1 cellular context compared by ENCODE assay signal in the genomic region with DNA sequence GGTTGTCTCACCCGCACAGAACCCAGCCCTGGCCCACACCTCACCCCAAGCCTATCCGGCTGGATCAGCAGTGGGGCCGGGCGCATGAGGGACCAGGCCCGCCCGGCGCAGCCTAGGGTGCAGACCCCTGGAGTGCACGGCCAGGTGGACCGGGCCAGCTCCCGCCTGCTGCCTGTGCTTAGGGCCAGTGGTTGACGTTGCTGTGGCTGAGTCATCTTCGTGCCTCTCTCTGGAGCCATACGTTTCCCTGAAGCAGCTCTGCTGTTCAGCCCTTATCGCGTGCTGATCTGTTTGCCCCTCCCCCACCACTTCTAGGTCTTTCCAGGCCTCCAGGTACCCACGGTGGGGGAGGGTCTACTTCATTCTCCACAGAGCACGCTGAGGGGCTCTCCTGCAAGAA.
TF ChIP-seq lines count a peak whose summit lies in the region.

No MANE protein-coding gene starts in this region.

TF ChIP-seq in K562, 482 proteins besides CTCF, POLR2A, EP300 and RAD21 (continued from another document and continues in another):
- TF ChIP-seq IFI16 (CRISPR knock-in tag; IDR thresholded peaks at IDR 0.05), result no peak
- TF ChIP-seq ZNF174 (CRISPR knock-in tag; IDR thresholded peaks at IDR 0.05), result no peak
- TF ChIP-seq, protein P1, sequence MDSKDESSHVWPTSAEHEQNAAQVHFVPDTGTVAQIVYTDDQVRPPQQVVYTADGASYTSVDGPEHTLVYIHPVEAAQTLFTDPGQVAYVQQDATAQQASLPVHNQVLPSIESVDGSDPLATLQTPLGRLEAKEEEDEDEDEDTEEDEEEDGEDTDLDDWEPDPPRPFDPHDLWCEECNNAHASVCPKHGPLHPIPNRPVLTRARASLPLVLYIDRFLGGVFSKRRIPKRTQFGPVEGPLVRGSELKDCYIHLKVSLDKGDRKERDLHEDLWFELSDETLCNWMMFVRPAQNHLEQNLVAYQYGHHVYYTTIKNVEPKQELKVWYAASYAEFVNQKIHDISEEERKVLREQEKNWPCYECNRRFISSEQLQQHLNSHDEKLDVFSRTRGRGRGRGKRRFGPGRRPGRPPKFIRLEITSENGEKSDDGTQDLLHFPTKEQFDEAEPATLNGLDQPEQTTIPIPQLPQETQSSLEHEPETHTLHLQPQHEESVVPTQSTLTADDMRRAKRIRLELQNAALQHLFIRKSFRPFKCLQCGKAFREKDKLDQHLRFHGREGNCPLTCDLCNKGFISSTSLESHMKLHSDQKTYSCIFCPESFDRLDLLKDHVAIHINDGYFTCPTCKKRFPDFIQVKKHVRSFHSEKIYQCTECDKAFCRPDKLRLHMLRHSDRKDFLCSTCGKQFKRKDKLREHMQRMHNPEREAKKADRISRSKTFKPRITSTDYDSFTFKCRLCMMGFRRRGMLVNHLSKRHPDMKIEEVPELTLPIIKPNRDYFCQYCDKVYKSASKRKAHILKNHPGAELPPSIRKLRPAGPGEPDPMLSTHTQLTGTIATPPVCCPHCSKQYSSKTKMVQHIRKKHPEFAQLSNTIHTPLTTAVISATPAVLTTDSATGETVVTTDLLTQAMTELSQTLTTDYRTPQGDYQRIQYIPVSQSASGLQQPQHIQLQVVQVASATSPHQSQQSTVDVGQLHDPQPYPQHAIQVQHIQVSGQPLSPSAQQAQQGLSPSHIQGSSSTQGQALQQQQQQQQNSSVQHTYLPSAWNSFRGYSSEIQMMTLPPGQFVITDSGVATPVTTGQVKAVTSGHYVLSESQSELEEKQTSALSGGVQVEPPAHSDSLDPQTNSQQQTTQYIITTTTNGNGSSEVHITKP (IDR thresholded peaks at IDR 0.05; ENCODE audit: partially characterized antibody), result peak; percentile 66
- no peak for TF ChIP-seq YY1 (IDR thresholded peaks at IDR 0.05; ENCODE audit: borderline replicate concordance in 1 of 3, control insufficient read depth in 1 of 3, extremely low read depth in 1 of 3, insufficient read depth in 3 of 3, insufficient read length in 1 of 3, insufficient replicate concordance in 2 of 3, low read depth in 1 of 3, low read length in 2 of 3)
- TF ChIP-seq, protein P2, sequence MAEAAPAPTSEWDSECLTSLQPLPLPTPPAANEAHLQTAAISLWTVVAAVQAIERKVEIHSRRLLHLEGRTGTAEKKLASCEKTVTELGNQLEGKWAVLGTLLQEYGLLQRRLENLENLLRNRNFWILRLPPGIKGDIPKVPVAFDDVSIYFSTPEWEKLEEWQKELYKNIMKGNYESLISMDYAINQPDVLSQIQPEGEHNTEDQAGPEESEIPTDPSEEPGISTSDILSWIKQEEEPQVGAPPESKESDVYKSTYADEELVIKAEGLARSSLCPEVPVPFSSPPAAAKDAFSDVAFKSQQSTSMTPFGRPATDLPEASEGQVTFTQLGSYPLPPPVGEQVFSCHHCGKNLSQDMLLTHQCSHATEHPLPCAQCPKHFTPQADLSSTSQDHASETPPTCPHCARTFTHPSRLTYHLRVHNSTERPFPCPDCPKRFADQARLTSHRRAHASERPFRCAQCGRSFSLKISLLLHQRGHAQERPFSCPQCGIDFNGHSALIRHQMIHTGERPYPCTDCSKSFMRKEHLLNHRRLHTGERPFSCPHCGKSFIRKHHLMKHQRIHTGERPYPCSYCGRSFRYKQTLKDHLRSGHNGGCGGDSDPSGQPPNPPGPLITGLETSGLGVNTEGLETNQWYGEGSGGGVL (CRISPR knock-in tag; IDR thresholded peaks at IDR 0.05), result no peak
- TF ChIP-seq WHSC1 (IDR thresholded peaks at IDR 0.05; ENCODE audit: low read length), result no peak
- no peak for TF ChIP-seq EP400 (IDR thresholded peaks at IDR 0.05)
- TF ChIP-seq, protein P3, sequence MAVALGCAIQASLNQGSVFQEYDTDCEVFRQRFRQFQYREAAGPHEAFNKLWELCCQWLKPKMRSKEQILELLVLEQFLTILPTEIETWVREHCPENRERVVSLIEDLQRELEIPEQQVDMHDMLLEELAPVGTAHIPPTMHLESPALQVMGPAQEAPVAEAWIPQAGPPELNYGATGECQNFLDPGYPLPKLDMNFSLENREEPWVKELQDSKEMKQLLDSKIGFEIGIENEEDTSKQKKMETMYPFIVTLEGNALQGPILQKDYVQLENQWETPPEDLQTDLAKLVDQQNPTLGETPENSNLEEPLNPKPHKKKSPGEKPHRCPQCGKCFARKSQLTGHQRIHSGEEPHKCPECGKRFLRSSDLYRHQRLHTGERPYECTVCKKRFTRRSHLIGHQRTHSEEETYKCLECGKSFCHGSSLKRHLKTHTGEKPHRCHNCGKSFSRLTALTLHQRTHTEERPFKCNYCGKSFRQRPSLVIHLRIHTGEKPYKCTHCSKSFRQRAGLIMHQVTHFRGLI (CRISPR knock-in tag; IDR thresholded peaks at IDR 0.05), result no peak
- TF ChIP-seq MTA2 (IDR thresholded peaks at IDR 0.05; ENCODE audit: low read depth), result no peak
- TF ChIP-seq ZNF197 (CRISPR knock-in tag; IDR thresholded peaks at IDR 0.05; ENCODE audit: low read depth), result no peak
- TF ChIP-seq ADNP (tag; IDR thresholded peaks at IDR 0.05), result no peak
- 0 out of 2 replicates have a peak, but pooled peaks have one; percentile 8 for TF ChIP-seq TEAD4 (IDR thresholded peaks at IDR 0.05; ENCODE audit: low read length)
- TF ChIP-seq TEAD4 (CRISPR knock-in tag; IDR thresholded peaks at IDR 0.05; ENCODE audit: borderline replicate concordance), result no peak
- TF ChIP-seq, protein P4, sequence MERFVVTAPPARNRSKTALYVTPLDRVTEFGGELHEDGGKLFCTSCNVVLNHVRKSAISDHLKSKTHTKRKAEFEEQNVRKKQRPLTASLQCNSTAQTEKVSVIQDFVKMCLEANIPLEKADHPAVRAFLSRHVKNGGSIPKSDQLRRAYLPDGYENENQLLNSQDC (CRISPR knock-in tag; IDR thresholded peaks at IDR 0.05), result no peak
- no peak for TF ChIP-seq FOXM1 (IDR thresholded peaks at IDR 0.05; ENCODE audit: low read depth)
- TF ChIP-seq FOXM1 (CRISPR knock-in tag; IDR thresholded peaks at IDR 0.05; ENCODE audit: low read depth), result no peak
- no peak for TF ChIP-seq MYBL2 (IDR thresholded peaks at IDR 0.05; ENCODE audit: low read depth)
- TF ChIP-seq MYBL2 (CRISPR knock-in tag; IDR thresholded peaks at IDR 0.05; ENCODE audit: borderline replicate concordance), result no peak
- TF ChIP-seq KLF10 (CRISPR knock-in tag; IDR thresholded peaks at IDR 0.05), result no peak
- TF ChIP-seq SMARCA4 (IDR thresholded peaks at IDR 0.05), result peak; percentile 78
- TF ChIP-seq TBL1XR1 (IDR thresholded peaks at IDR 0.05; ENCODE audit: low read length in 2 of 2), result no peak
- no peak for TF ChIP-seq TSC22D4 (tag; IDR thresholded peaks at IDR 0.05)
- TF ChIP-seq, protein P5, sequence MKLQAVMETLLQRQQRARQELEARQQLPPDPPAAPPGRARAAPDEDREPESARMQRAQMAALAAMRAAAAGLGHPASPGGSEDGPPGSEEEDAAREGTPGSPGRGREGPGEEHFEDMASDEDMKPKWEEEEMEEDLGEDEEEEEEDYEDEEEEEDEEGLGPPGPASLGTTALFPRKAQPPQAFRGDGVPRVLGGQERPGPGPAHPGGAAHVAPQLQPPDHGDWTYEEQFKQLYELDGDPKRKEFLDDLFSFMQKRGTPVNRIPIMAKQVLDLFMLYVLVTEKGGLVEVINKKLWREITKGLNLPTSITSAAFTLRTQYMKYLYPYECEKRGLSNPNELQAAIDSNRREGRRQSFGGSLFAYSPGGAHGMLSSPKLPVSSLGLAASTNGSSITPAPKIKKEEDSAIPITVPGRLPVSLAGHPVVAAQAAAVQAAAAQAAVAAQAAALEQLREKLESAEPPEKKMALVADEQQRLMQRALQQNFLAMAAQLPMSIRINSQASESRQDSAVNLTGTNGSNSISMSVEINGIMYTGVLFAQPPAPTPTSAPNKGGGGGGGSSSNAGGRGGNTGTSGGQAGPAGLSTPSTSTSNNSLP (IDR thresholded peaks at IDR 0.05; ENCODE audit: borderline replicate concordance, low read depth, low read length), result no peak
- TF ChIP-seq, protein P6, sequence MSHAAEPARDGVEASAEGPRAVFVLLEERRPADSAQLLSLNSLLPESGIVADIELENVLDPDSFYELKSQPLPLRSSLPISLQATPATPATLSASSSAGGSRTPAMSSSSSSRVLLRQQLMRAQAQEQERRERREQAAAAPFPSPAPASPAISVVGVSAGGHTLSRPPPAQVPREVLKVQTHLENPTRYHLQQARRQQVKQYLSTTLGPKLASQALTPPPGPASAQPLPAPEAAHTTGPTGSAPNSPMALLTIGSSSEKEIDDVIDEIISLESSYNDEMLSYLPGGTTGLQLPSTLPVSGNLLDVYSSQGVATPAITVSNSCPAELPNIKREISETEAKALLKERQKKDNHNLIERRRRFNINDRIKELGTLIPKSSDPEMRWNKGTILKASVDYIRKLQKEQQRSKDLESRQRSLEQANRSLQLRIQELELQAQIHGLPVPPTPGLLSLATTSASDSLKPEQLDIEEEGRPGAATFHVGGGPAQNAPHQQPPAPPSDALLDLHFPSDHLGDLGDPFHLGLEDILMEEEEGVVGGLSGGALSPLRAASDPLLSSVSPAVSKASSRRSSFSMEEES (CRISPR knock-in tag; IDR thresholded peaks at IDR 0.05), result no peak
- no peak for TF ChIP-seq ZNF561 (CRISPR knock-in tag; conservative IDR thresholded peaks at IDR 0.05)
- no peak for TF ChIP-seq TARDBP (IDR thresholded peaks at IDR 0.05)
- TF ChIP-seq, protein P7, sequence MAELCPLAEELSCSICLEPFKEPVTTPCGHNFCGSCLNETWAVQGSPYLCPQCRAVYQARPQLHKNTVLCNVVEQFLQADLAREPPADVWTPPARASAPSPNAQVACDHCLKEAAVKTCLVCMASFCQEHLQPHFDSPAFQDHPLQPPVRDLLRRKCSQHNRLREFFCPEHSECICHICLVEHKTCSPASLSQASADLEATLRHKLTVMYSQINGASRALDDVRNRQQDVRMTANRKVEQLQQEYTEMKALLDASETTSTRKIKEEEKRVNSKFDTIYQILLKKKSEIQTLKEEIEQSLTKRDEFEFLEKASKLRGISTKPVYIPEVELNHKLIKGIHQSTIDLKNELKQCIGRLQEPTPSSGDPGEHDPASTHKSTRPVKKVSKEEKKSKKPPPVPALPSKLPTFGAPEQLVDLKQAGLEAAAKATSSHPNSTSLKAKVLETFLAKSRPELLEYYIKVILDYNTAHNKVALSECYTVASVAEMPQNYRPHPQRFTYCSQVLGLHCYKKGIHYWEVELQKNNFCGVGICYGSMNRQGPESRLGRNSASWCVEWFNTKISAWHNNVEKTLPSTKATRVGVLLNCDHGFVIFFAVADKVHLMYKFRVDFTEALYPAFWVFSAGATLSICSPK (IDR thresholded peaks at IDR 0.05; ENCODE audit: borderline replicate concordance), result no peak
- TF ChIP-seq SP2 (IDR thresholded peaks at IDR 0.05; ENCODE audit: extremely low read depth, low read depth, low read length, poor library complexity, severe bottlenecking), result no peak
- TF ChIP-seq, protein P8, sequence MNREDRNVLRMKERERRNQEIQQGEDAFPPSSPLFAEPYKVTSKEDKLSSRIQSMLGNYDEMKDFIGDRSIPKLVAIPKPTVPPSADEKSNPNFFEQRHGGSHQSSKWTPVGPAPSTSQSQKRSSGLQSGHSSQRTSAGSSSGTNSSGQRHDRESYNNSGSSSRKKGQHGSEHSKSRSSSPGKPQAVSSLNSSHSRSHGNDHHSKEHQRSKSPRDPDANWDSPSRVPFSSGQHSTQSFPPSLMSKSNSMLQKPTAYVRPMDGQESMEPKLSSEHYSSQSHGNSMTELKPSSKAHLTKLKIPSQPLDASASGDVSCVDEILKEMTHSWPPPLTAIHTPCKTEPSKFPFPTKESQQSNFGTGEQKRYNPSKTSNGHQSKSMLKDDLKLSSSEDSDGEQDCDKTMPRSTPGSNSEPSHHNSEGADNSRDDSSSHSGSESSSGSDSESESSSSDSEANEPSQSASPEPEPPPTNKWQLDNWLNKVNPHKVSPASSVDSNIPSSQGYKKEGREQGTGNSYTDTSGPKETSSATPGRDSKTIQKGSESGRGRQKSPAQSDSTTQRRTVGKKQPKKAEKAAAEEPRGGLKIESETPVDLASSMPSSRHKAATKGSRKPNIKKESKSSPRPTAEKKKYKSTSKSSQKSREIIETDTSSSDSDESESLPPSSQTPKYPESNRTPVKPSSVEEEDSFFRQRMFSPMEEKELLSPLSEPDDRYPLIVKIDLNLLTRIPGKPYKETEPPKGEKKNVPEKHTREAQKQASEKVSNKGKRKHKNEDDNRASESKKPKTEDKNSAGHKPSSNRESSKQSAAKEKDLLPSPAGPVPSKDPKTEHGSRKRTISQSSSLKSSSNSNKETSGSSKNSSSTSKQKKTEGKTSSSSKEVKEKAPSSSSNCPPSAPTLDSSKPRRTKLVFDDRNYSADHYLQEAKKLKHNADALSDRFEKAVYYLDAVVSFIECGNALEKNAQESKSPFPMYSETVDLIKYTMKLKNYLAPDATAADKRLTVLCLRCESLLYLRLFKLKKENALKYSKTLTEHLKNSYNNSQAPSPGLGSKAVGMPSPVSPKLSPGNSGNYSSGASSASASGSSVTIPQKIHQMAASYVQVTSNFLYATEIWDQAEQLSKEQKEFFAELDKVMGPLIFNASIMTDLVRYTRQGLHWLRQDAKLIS (CRISPR knock-in tag; IDR thresholded peaks at IDR 0.05), result no peak
- TF ChIP-seq KLF1 (tag; IDR thresholded peaks at IDR 0.05), result no peak
- 0 out of 2 replicates have a peak, but pooled peaks have one; percentile 8 for TF ChIP-seq MAFF (IDR thresholded peaks at IDR 0.05; ENCODE audit: low read length)
- no peak for TF ChIP-seq NR2F6 (CRISPR knock-in tag; IDR thresholded peaks at IDR 0.05)
- TF ChIP-seq MYC (IDR thresholded peaks at IDR 0.05; ENCODE audit: low read depth, low read length), result peak; percentile 40; the same call in 1 of the 2 replicates
- no peak for TF ChIP-seq MYC (CRISPR knock-in tag; IDR thresholded peaks at IDR 0.05; ENCODE audit: borderline replicate concordance, low read depth)
- TF ChIP-seq SMARCC2 (IDR thresholded peaks at IDR 0.05; ENCODE audit: low read depth), result no peak
- TF ChIP-seq ZNF282 (CRISPR knock-in tag; IDR thresholded peaks at IDR 0.05), result no peak
- TF ChIP-seq, protein P9, sequence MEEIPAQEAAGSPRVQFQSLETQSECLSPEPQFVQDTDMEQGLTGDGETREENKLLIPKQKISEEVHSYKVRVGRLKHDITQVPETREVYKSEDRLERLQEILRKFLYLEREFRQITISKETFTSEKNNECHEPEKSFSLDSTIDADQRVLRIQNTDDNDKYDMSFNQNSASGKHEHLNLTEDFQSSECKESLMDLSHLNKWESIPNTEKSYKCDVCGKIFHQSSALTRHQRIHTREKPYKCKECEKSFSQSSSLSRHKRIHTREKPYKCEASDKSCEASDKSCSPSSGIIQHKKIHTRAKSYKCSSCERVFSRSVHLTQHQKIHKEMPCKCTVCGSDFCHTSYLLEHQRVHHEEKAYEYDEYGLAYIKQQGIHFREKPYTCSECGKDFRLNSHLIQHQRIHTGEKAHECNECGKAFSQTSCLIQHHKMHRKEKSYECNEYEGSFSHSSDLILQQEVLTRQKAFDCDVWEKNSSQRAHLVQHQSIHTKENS (CRISPR knock-in tag; IDR thresholded peaks at IDR 0.05), result no peak
- TF ChIP-seq CCNT2 (IDR thresholded peaks at IDR 0.05; ENCODE audit: borderline replicate concordance, extremely low read depth, insufficient read length, low read depth, low read length), result no peak
- no peak for TF ChIP-seq PPARD (CRISPR knock-in tag; IDR thresholded peaks at IDR 0.05)
- TF ChIP-seq POLR2AphosphoS2 (IDR thresholded peaks at IDR 0.05; ENCODE audit: low read length), result no peak
- no peak for TF ChIP-seq ZNF253 (CRISPR knock-in tag; conservative IDR thresholded peaks at IDR 0.05)
- TF ChIP-seq NCOA2 (IDR thresholded peaks at IDR 0.05; ENCODE audit: partially characterized antibody in 2 of 2), result no peak
- TF ChIP-seq ZFX (CRISPR knock-in tag; IDR thresholded peaks at IDR 0.05), result peak; percentile 17; the same call in 1 of the 2 replicates
- TF ChIP-seq GTF2F1 (IDR thresholded peaks at IDR 0.05; ENCODE audit: low read depth, low read length), result no peak
- peak; percentile 81 for TF ChIP-seq CREM (IDR thresholded peaks at IDR 0.05; ENCODE audit: low read depth)
- no peak for TF ChIP-seq BACH1 (tag; IDR thresholded peaks at IDR 0.05)
- TF ChIP-seq KDM1A (IDR thresholded peaks at IDR 0.05), result no peak
- TF ChIP-seq JUND (IDR thresholded peaks at IDR 0.05; ENCODE audit: borderline replicate concordance, low read depth, low read length), result peak; percentile 96
- TF ChIP-seq JUND (tag; IDR thresholded peaks at IDR 0.05; ENCODE audit: borderline replicate concordance, low read depth, low read length), result peak; percentile 95; the same call in 2 of the 3 replicates
